ENCODE assay signal across 7 cellular contexts in the genomic region with DNA sequence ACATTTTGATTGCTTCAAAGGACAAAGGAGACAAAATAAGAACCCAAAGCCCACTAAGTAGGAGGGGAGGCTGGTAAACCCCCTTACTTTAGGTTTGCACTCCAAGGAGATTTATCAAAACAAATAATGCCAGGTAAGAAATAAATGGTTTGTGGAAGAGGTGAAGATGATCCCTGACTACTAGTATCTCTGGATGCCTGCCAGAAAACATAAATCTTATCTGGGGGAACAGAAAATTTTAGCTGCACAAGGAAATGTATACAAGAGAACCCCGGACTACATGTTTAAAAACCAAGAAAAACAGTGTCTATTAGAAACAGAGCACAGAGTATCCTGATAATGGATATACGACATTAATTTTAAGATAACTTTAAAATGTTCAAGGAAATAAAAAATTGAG.
"Had no signal": no experiment of that assay in that cellular context is flagged by ENCODE, and none has a peak within 500 bp of the region (broad histone marks: within the 10 kb centered on the region; RNA-seq: fewer than 3 reads in every experiment).

No MANE protein-coding gene starts in this region.

- ATAC-seq: HepG2 had no signal

- H3K27ac ChIP-seq: HL-60 had no signal

- H3K4me3 Mint-ChIP-seq: IgD-negative memory B cell had no signal

- H3K27ac Mint-ChIP-seq: IgD-negative memory B cell had no signal

- DNase-seq: IMR-90, KBM-7, KG1 had no signal

- FAIRE-seq: HepG2, HTR-8/SVneo had no signal

- H3K4me1 Mint-ChIP-seq: IgD-negative memory B cell had no signal
